ENCODE assay signal across 8 cellular contexts in genomic region chr22:40487663-40488249, GRCh38.
DNase-seq lines count a peak whose midpoint lies in the region; ATAC-seq, FAIRE-seq and TF ChIP-seq lines count a peak whose summit lies in the region.

No MANE protein-coding gene starts in this region.

- H2AFZ ChIP-seq in K562 (ENCODE audit: low read depth, low read length) = no peak overlapping the region

- peak; percentile 76 for FAIRE-seq in K562 (lab: Jason Lieb, UNC)

- H3K4me1 ChIP-seq in heart right ventricle (peaks cover 0 to 69% (median 51%) of the 10 kb centered on the region in 9 donors), K562 (replicated peaks in 1 of 2; ENCODE audit: control insufficient read depth in 2 of 2, insufficient read depth in 2 of 2, low read length in 2 of 2) (0 out of 5 replicates have a peak, but pooled peaks cover 0 to 8% of the 10 kb centered on the region in 2 experiments), lower lobe of right lung (peaks cover 59% of the 10 kb centered on the region)

- H3K27me3 ChIP-seq in heart right ventricle = no peaks in the 10 kb centered on the region
- no peaks in the 10 kb centered on the region for H3K27me3 ChIP-seq in K562 (ENCODE audit: control insufficient read depth in 2 of 2, insufficient read depth in 2 of 2, low read length in 2 of 2)
- H3K27me3 ChIP-seq in lower lobe of right lung (ENCODE audit: low read depth) = no peaks in the 10 kb centered on the region

- H4K20me1 ChIP-seq in K562 (replicated peaks; ENCODE audit: control insufficient read depth, insufficient read depth, low read length) = no peaks in the 10 kb centered on the region; the same call in 1 of the 2 replicates

- H3K4me3 ChIP-seq in heart right ventricle (no peak overlapping the region), K562 (no peak overlapping the region), lower lobe of right lung (no peak overlapping the region)

- no peak for TF ChIP-seq POLR2A in K562 (conservative IDR thresholded peaks at IDR 0.05)

- CTCF ChIA-PET in K562 (lab: Yijun Ruan, JAX; ENCODE audit: low intra/inter-chr PET ratio) = interaction anchor here (1.4 kb wide), 1 partner anchor 51 kb away, joined by 9 read pairs; no protein-coding TSS in a partner anchor

- ATAC-seq in heart right ventricle (no peak), Right ventricle myocardium inferior (no peak), K562 (peak; percentile 55; the same call in 1 of the 3 replicates), lower lobe of right lung (no peak), HG03521 (IDR thresholded peaks at IDR 0.05; ENCODE audit: unreplicated experiment) (no peak)

- intact Hi-C loops in heart right ventricle (cut with DNase I) (loop anchor here in 8 of 10 donors (2.0 to 10.0 kb wide), 5 partner anchors 35 to 57 kb away; no protein-coding TSS in a partner anchor), Right ventricle myocardium inferior (cut with DNase I) (loop anchor here (2.0 to 10.0 kb wide), 2 partner anchors 35 to 53 kb away; no protein-coding TSS in a partner anchor), K562 (cut with micrococcal nuclease) (loop anchor here (2.0 kb wide), 1 partner anchor 51 kb away; no protein-coding TSS in a partner anchor), lower lobe of right lung (cut with DNase I) (no loop called here)

- no peak for TF ChIP-seq EP300 in K562 (IDR thresholded peaks at IDR 0.05; ENCODE audit: low read length)

- H3K9me3 ChIP-seq in heart right ventricle (no peaks in the 10 kb centered on the region), K562 (replicated peaks; ENCODE audit: control insufficient read depth, insufficient read depth, low read depth, low read length) (no peaks in the 10 kb centered on the region), lower lobe of right lung (no peaks in the 10 kb centered on the region)

- no peaks in the 10 kb centered on the region; the same call in 2 of the 3 replicates for H3K79me2 ChIP-seq in K562 (ENCODE audit: control insufficient read depth, insufficient read depth, low read length)

- no peak overlapping the region for H3K9ac ChIP-seq in K562 (ENCODE audit: insufficient read depth in 1 of 2, low read depth in 2 of 2, low read length in 2 of 2)

- TF ChIP-seq CTCF in heart right ventricle (IDR thresholded peaks at IDR 0.05) (peak; percentile 25 to 77 (median 61)), K562 (IDR thresholded peaks at IDR 0.05 in 2 of 3, conservative IDR thresholded peaks at IDR 0.05 in 1 of 3; ENCODE audit: insufficient read depth in 2 of 3, low read depth in 1 of 3, low read length in 3 of 3) (peak; percentile 25 to 67 (median 58); a peak in 5 of 6 replicates), lower lobe of right lung (IDR thresholded peaks at IDR 0.05) (peak; percentile 70)

- WGBS in heart right ventricle, 2 donors = 51 to 56% methylated on average over 3 of the region's 3 CpGs
- 29% methylated on average over 3 of the region's 3 CpGs for WGBS in K562 (ENCODE audit: insufficient coverage, low coverage, missing lambda C conversion rate)

- H3K27ac ChIP-seq in heart right ventricle (peak overlapping the region in 3 of 10 donors; percentile 17 to 39 (median 34)), K562 (ENCODE audit: extremely low read depth, low read depth, low read length) (no peak overlapping the region), lower lobe of right lung (no peak overlapping the region)

- POLR2A ChIA-PET in K562 (lab: Yijun Ruan, JAX) = interaction anchor here (0.9 kb wide), 1 partner anchor 110 kb away, joined by 3 read pairs; no protein-coding TSS in a partner anchor

- peaks cover 0 to 5% (median 0%) of the 10 kb centered on the region in 9 donors for H3K36me3 ChIP-seq in heart right ventricle
- no peaks in the 10 kb centered on the region for H3K36me3 ChIP-seq in K562 (ENCODE audit: control insufficient read depth, insufficient read depth, low read length)
- H3K36me3 ChIP-seq in lower lobe of right lung = no peaks in the 10 kb centered on the region

- in situ Hi-C loops in K562 (cut with MboI) = loop anchor here (5.0 kb wide), 1 partner anchor 55 kb away; no protein-coding TSS in a partner anchor

- BruUV-seq in K562 (replicated peaks; lab: Mats Ljungman, UMichigan) = no TSS peak

- DNase-seq in heart right ventricle (no peak), Right ventricle myocardium inferior (ENCODE audit: missing footprints) (no peak), NCI-H1092 (lab: John Stamatoyannopoulos, UW) (peak; percentile 5), K562 (ENCODE audit: extremely low read depth in 1 of 4, low spot score in 3 of 4) (peak in 3 of 4 experiments; percentile 17 to 25 (median 20)), lower lobe of right lung (no peak), GM19238 (ENCODE audit: insufficient read length, low spot score) (no peak)
- DNase-seq in activated naive CD4-positive, alpha-beta T cell treated with Interleukin-2 at 50 U/mL for 16 hours = no peak

- H3K4me2 ChIP-seq in K562 (ENCODE audit: insufficient read depth, low read length) = no peak overlapping the region

- peak; percentile 48 to 66 for TF ChIP-seq RAD21 in K562 (CRISPR knock-in tag; conservative IDR thresholded peaks at IDR 0.05 in 1 of 2, IDR thresholded peaks at IDR 0.05 in 1 of 2)

- no peaks in the 10 kb centered on the region for H3K9me1 ChIP-seq in K562 (ENCODE audit: control insufficient read depth, insufficient read depth, low read length)

TF ChIP-seq in K562, 482 proteins besides CTCF, POLR2A, EP300 and RAD21:
- no peak for TF ChIP-seq STAT6 (CRISPR knock-in tag; IDR thresholded peaks at IDR 0.05)
- no peak for TF ChIP-seq ZNF717 (CRISPR knock-in tag; IDR thresholded peaks at IDR 0.05)
- no peak for TF ChIP-seq BMI1 (IDR thresholded peaks at IDR 0.05; ENCODE audit: low read length)
- no peak for TF ChIP-seq SETDB1 (IDR thresholded peaks at IDR 0.05; ENCODE audit: low read length)
- TF ChIP-seq KDM1A (IDR thresholded peaks at IDR 0.05) = peak; percentile 23 to 66; a peak in 3 of 4 replicates
- TF ChIP-seq ZNF444 (CRISPR knock-in tag; IDR thresholded peaks at IDR 0.05) = no peak
- TF ChIP-seq RBM34 (IDR thresholded peaks at IDR 0.05; ENCODE audit: borderline replicate concordance, insufficient read depth, low read length) = no peak
- no peak for TF ChIP-seq CTCFL (IDR thresholded peaks at IDR 0.05; ENCODE audit: borderline replicate concordance, insufficient read depth, low read depth, low read length, poor library complexity, severe bottlenecking)
- peak; percentile 10 for TF ChIP-seq MEIS2 (IDR thresholded peaks at IDR 0.05; ENCODE audit: partially characterized antibody)
- no peak for TF ChIP-seq PURB (CRISPR knock-in tag; IDR thresholded peaks at IDR 0.05; ENCODE audit: low read depth)
- TF ChIP-seq MLX (CRISPR knock-in tag; conservative IDR thresholded peaks at IDR 0.05) = no peak
- TF ChIP-seq ZNF316 (IDR thresholded peaks at IDR 0.05) = no peak
- TF ChIP-seq ZNF699 (CRISPR knock-in tag; IDR thresholded peaks at IDR 0.05; ENCODE audit: insufficient replicate concordance) = no peak

Comparison
In these comparisons a context has a peak if more than half of its experiments do, and no peak if none do; other contexts are left out.
1. DNase-seq: peak in NCI-H1092 (single experiment) and K562 (3 of 4); none in heart right ventricle (0 of 2), Right ventricle myocardium inferior (single experiment), lower lobe of right lung (single experiment), GM19238 (single experiment) and activated naive CD4-positive, alpha-beta T cell treated with Interleukin-2 at 50 U/mL for 16 hours (single experiment).
2. Peak in every context shown above with its lines, with median percentiles within 50 percentile points of each other: CTCF ChIP-seq.